20 cellular contexts compared by ENCODE assay signal in genomic region chr10:132493246-132493755, GRCh38. TPM values are rescaled to one million over a fixed set of nuclear protein-coding genes. Genes with fewer than 3 reads are reported as not detected.
DNase-seq lines count a peak whose midpoint lies in the region; ATAC-seq and TF ChIP-seq lines count a peak whose summit lies in the region.
"Had no signal": no experiment of that assay in that cellular context is flagged by ENCODE, and none has a peak within 500 bp of the region (broad histone marks: within the 10 kb centered on the region; RNA-seq: fewer than 3 reads in every experiment).

No MANE protein-coding gene starts in this region.

- TF ChIP-seq CTCF in osteocyte (IDR thresholded peaks at IDR 0.05) = no peak
- TF ChIP-seq CTCF in uterus (IDR thresholded peaks at IDR 0.05) = no peak

- peak overlapping the region; percentile 66 to 84 for H3K27ac ChIP-seq in uterus
- H3K27ac ChIP-seq: heart right ventricle, psoas muscle, SK-N-MC had no signal

- peaks cover 12 to 15% of the 10 kb centered on the region in 2 donors for H3K4me1 ChIP-seq in uterus

- no peak overlapping the region for H3K27ac Mint-ChIP-seq in activated T-cell treated with anti-CD3 and anti-CD28 coated beads, Interleukin-2, amount 50 U/mL, for 24 hours
- no peak overlapping the region for H3K27ac Mint-ChIP-seq in activated T-cell treated with anti-CD3 and anti-CD28 coated beads, Interleukin-2, amount 50 U/mL, for 72 hours
- H3K27ac Mint-ChIP-seq in osteocyte (ENCODE audit: unreplicated experiment) = no peak overlapping the region
- H3K27ac Mint-ChIP-seq: activated CD4-positive, alpha-beta T cell treated with anti-CD3 and anti-CD28 coated beads, Interleukin-2, amount 10 ng/mL, durations not matched to agents 24 days and 14 days; CD4-positive, alpha-beta T cell; dendritic cell treated with granulocyte-macrophage colony-stimulating factor and Interleukin-4, amounts not matched to agents 40 ng/mL and 50 ng/mL, for 4 days; T-helper 17 cell had no signal

- H3K9me3 Mint-ChIP-seq in activated T-cell treated with anti-CD3 and anti-CD28 coated beads, Interleukin-2, amount 50 U/mL, for 24 hours = no peaks in the 10 kb centered on the region
- no peaks in the 10 kb centered on the region for H3K9me3 Mint-ChIP-seq in activated T-cell treated with anti-CD3 and anti-CD28 coated beads, Interleukin-2, amount 50 U/mL, for 72 hours
- H3K9me3 Mint-ChIP-seq in osteocyte (ENCODE audit: unreplicated experiment) = no peaks in the 10 kb centered on the region
- H3K9me3 Mint-ChIP-seq: activated CD4-positive, alpha-beta T cell treated with anti-CD3 and anti-CD28 coated beads, Interleukin-2, amount 10 ng/mL, durations not matched to agents 24 days and 14 days; CD4-positive, alpha-beta T cell; dendritic cell treated with granulocyte-macrophage colony-stimulating factor and Interleukin-4, amounts not matched to agents 40 ng/mL and 50 ng/mL, for 4 days had no signal

- no peak overlapping the region for H3K4me3 Mint-ChIP-seq in activated T-cell treated with anti-CD3 and anti-CD28 coated beads, Interleukin-2, amount 50 U/mL, for 24 hours
- H3K4me3 Mint-ChIP-seq in activated T-cell treated with anti-CD3 and anti-CD28 coated beads, Interleukin-2, amount 50 U/mL, for 72 hours = no peak overlapping the region
- H3K4me3 Mint-ChIP-seq in osteocyte (ENCODE audit: unreplicated experiment) = no peak overlapping the region
- H3K4me3 Mint-ChIP-seq: activated CD4-positive, alpha-beta T cell treated with anti-CD3 and anti-CD28 coated beads, Interleukin-2, amount 10 ng/mL, durations not matched to agents 24 days and 14 days; CD4-positive, alpha-beta T cell; dendritic cell treated with granulocyte-macrophage colony-stimulating factor and Interleukin-4, amounts not matched to agents 40 ng/mL and 50 ng/mL, for 4 days; T-helper 17 cell had no signal

- no peaks in the 10 kb centered on the region for H3K36me3 Mint-ChIP-seq in activated T-cell treated with anti-CD3 and anti-CD28 coated beads, Interleukin-2, amount 50 U/mL, for 24 hours (ENCODE audit: low read depth)
- no peaks in the 10 kb centered on the region for H3K36me3 Mint-ChIP-seq in activated T-cell treated with anti-CD3 and anti-CD28 coated beads, Interleukin-2, amount 50 U/mL, for 72 hours (ENCODE audit: insufficient read depth in 2 of 2)
- no peaks in the 10 kb centered on the region for H3K36me3 Mint-ChIP-seq in osteocyte (ENCODE audit: unreplicated experiment)

- no peaks in the 10 kb centered on the region for H3K27me3 Mint-ChIP-seq in activated T-cell treated with anti-CD3 and anti-CD28 coated beads, Interleukin-2, amount 50 U/mL, for 24 hours
- H3K27me3 Mint-ChIP-seq in activated T-cell treated with anti-CD3 and anti-CD28 coated beads, Interleukin-2, amount 50 U/mL, for 72 hours (ENCODE audit: low read depth) = no peaks in the 10 kb centered on the region
- H3K27me3 Mint-ChIP-seq in osteocyte (ENCODE audit: unreplicated experiment) = peaks cover 8% of the 10 kb centered on the region
- H3K27me3 Mint-ChIP-seq: CD4-positive, alpha-beta T cell had no signal

- intact Hi-C loops in uterus (cut with DNase I; ENCODE audit: low total_unique reads) = no loop called here

- no peaks in the 10 kb centered on the region for H3K27me3 ChIP-seq in uterus
- H3K27me3 ChIP-seq: heart right ventricle had no signal

- H3K36me3 ChIP-seq in uterus = no peaks in the 10 kb centered on the region
- H3K36me3 ChIP-seq: heart right ventricle had no signal

- no peak overlapping the region for H3K4me3 ChIP-seq in uterus
- H3K4me3 ChIP-seq: heart right ventricle, psoas muscle, SK-N-MC had no signal

- H3K4me1 Mint-ChIP-seq in activated T-cell treated with anti-CD3 and anti-CD28 coated beads, Interleukin-2, amount 50 U/mL, for 24 hours (ENCODE audit: low read depth) = no peaks in the 10 kb centered on the region
- H3K4me1 Mint-ChIP-seq in activated T-cell treated with anti-CD3 and anti-CD28 coated beads, Interleukin-2, amount 50 U/mL, for 72 hours (ENCODE audit: low read depth) = no peaks in the 10 kb centered on the region
- peaks cover 45% of the 10 kb centered on the region for H3K4me1 Mint-ChIP-seq in osteocyte (ENCODE audit: unreplicated experiment)
- H3K4me1 Mint-ChIP-seq: activated CD4-positive, alpha-beta T cell treated with anti-CD3 and anti-CD28 coated beads, Interleukin-2, amount 10 ng/mL, durations not matched to agents 24 days and 14 days had no signal

- no peak for ATAC-seq in activated T-cell treated with anti-CD3 and anti-CD28 coated beads, Interleukin-2, amount 50 U/mL, for 72 hours (replicated peaks in 1 of 2)
- ATAC-seq: psoas muscle, T-helper 17 cell had no signal

- DNase-seq in activated T-cell treated with anti-CD3 and anti-CD28 coated beads, Interleukin-2, amount 50 U/mL, for 24 hours = peak; percentile 19
- no peak for DNase-seq in activated T-cell treated with anti-CD3 and anti-CD28 coated beads, Interleukin-2, amount 50 U/mL, for 72 hours
- DNase-seq in iPS-NIHi11 (ENCODE audit: low spot score) = peak; percentile 8
- peak; percentile 71 for DNase-seq in osteocyte (ENCODE audit: extremely low spot score, unreplicated experiment)
- DNase-seq in uterus = peak; percentile 13 to 23
- no peak for DNase-seq in effector CD8-positive, alpha-beta T cell (lab: John Stamatoyannopoulos, UW)
- no peak for DNase-seq in activated gamma-delta T cell treated with Interleukin-2 at 50 U/mL for 16 hours
- no peak for DNase-seq in activated effector memory CD4-positive, alpha-beta T cell treated with anti-CD3 and anti-CD28 coated beads, Interleukin-2, amount 50 U/mL, for 16 hours
- DNase-seq: activated CD4-positive, alpha-beta T cell treated with anti-CD3 and anti-CD28 coated beads, Interleukin-2, amount 10 ng/mL, durations not matched to agents 24 days and 14 days; activated naive CD4-positive, alpha-beta T cell treated with anti-CD3 and anti-CD28 coated beads, Interleukin-2, amount 50 U/mL, for 16 hours; CD4-positive, alpha-beta T cell; H7; heart right ventricle; NCI-H187; NCI-H524 treated with DMSO at 0.1 percent for 48 hours; small intestine; T-helper 17 cell had no signal

- no peak for TF ChIP-seq POLR2A in uterus (IDR thresholded peaks at IDR 0.05)

- H3K9me3 ChIP-seq in uterus = no peaks in the 10 kb centered on the region
- H3K9me3 ChIP-seq: heart right ventricle, psoas muscle had no signal

RNA-seq across cellular contexts. Expression of gene INPP5A, which starts 44.3 kb away (rescaled TPM):
- 10 to 100 TPM; 11.0 to 14.9 TPM for total RNA-seq in activated T-cell treated with anti-CD3 and anti-CD28 coated beads, Interleukin-2, amount 50 U/mL, for 72 hours
- total RNA-seq in osteocyte (35.0 and 36.4 TPM in 2 replicates), uterus (100 to 1,000 TPM in 1 of 4 donors, 10 to 100 TPM in 3; 22.5 to 160 (median 93.2) TPM)

Comparison
In these comparisons a context has a peak if more than half of its experiments do, and no peak if none do; other contexts are left out.
1. DNase-seq: peak in activated T-cell treated with anti-CD3 and anti-CD28 coated beads, Interleukin-2, amount 50 U/mL, for 24 hours (single experiment), iPS-NIHi11 (single experiment), osteocyte (single experiment) and uterus (2 of 2); none in activated T-cell treated with anti-CD3 and anti-CD28 coated beads, Interleukin-2, amount 50 U/mL, for 72 hours (0 of 2), effector CD8-positive, alpha-beta T cell (single experiment), activated gamma-delta T cell treated with Interleukin-2 at 50 U/mL for 16 hours (single experiment) and activated effector memory CD4-positive, alpha-beta T cell treated with anti-CD3 and anti-CD28 coated beads, Interleukin-2, amount 50 U/mL, for 16 hours (single experiment).